ENCODE assay signal across 16 cellular contexts in the genomic region with DNA sequence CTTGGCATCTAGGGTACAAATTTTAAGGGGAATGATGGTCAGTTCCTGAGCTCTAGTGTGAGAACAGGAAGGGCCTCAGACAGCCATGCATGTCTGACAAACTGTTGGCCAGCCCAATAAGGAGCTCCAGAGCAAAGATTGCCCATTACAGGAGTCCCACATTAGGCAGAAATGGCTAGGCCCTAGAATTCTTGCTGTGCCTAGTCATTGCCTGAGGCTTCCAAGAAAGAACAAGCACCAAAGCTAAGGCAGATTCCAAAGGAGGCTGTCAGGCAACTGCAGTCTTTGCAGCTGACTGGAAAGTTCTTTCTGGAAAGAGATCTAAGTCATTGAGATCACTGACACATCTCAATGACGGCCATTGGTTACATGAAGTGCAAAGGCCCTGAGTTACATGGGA. TPM values are rescaled to one million over a fixed set of nuclear protein-coding genes. Genes with fewer than 3 reads are reported as not detected.
DNase-seq lines count a peak whose midpoint lies in the region; TF ChIP-seq lines count a peak whose summit lies in the region.
"Had no signal": no experiment of that assay in that cellular context is flagged by ENCODE, and none has a peak within 500 bp of the region (broad histone marks: within the 10 kb centered on the region; RNA-seq: fewer than 3 reads in every experiment).

No MANE protein-coding gene starts in this region.

- H3K4me1 ChIP-seq in osteoblast (ENCODE audit: insufficient read depth, low read length) (peaks cover 14% of the 10 kb centered on the region), right atrium auricular region (peaks cover 0 to 9% of the 10 kb centered on the region in 2 donors)
- H3K4me1 ChIP-seq: pancreas had no signal

- H3K79me2 ChIP-seq in osteoblast (ENCODE audit: insufficient read depth, low read length) = peaks cover 4% of the 10 kb centered on the region

- H3K36me3 Mint-ChIP-seq in activated CD4-positive, alpha-beta memory T cell treated with anti-CD3 and anti-CD28 coated beads, Interleukin-2, amount 10 ng/mL, durations not matched to agents 7 days and 5 days (ENCODE audit: low read depth) = peaks cover 6% of the 10 kb centered on the region

- H3K4me2 ChIP-seq in osteoblast (ENCODE audit: insufficient read depth, low read length) = no peak overlapping the region

- H3K27ac ChIP-seq in osteoblast (ENCODE audit: low read depth, low read length) (peak overlapping the region; percentile 94), right atrium auricular region (no peak overlapping the region)
- H3K27ac ChIP-seq: C4-2B, gastrocnemius medialis, pancreas had no signal

- no peak overlapping the region for H3K4me3 ChIP-seq in osteoblast (ENCODE audit: insufficient read depth, low read length)
- H3K4me3 ChIP-seq in right atrium auricular region = no peak overlapping the region
- H3K4me3 ChIP-seq: gastrocnemius medialis, pancreas had no signal

- no peaks in the 10 kb centered on the region for H3K9me3 ChIP-seq in osteoblast (ENCODE audit: low read depth, low read length)
- H3K9me3 ChIP-seq in right atrium auricular region = no peaks in the 10 kb centered on the region
- H3K9me3 ChIP-seq: gastrocnemius medialis, pancreas had no signal

- peaks cover 11% of the 10 kb centered on the region for H3K4me1 Mint-ChIP-seq in activated CD4-positive, alpha-beta memory T cell treated with anti-CD3 and anti-CD28 coated beads, Interleukin-2, amount 10 ng/mL, durations not matched to agents 7 days and 5 days

- POLR2A ChIA-PET in activated CD4-positive, alpha-beta memory T cell treated with anti-CD3 and anti-CD28 coated beads, Interleukin-2, amount 10 ng/mL, durations not matched to agents 7 days and 5 days (lab: Charles Lee) = interaction anchor here (1.1 to 1.6 kb wide), 3 partner anchors 13 to 21 kb away, joined by 3 to 14 read pairs (median 4); a partner anchor contains a TSS

- no peaks in the 10 kb centered on the region for H3K27me3 Mint-ChIP-seq in activated CD4-positive, alpha-beta memory T cell treated with anti-CD3 and anti-CD28 coated beads, Interleukin-2, amount 10 ng/mL, durations not matched to agents 7 days and 5 days
- H3K27me3 Mint-ChIP-seq: dendritic cell treated with granulocyte-macrophage colony-stimulating factor and Interleukin-4, amounts not matched to agents 40 ng/mL and 50 ng/mL, for 4 days had no signal

- H3K27me3 ChIP-seq in osteoblast (ENCODE audit: insufficient read depth, low read length) = no peaks in the 10 kb centered on the region
- no peaks in the 10 kb centered on the region for H3K27me3 ChIP-seq in right atrium auricular region
- H3K27me3 ChIP-seq: gastrocnemius medialis, pancreas had no signal

- no peaks in the 10 kb centered on the region for H4K20me1 ChIP-seq in osteoblast (ENCODE audit: insufficient read depth, low read length)

- no peak overlapping the region for H3K4me3 Mint-ChIP-seq in activated CD4-positive, alpha-beta memory T cell treated with anti-CD3 and anti-CD28 coated beads, Interleukin-2, amount 10 ng/mL, durations not matched to agents 7 days and 5 days
- H3K4me3 Mint-ChIP-seq: dendritic cell treated with granulocyte-macrophage colony-stimulating factor and Interleukin-4, amounts not matched to agents 40 ng/mL and 50 ng/mL, for 4 days had no signal

- CTCF ChIA-PET in activated CD4-positive, alpha-beta memory T cell treated with anti-CD3 and anti-CD28 coated beads, Interleukin-2, amount 10 ng/mL, durations not matched to agents 7 days and 5 days (lab: Charles Lee) = interaction anchor here (1.3 to 2.4 kb wide), 2 partner anchors 15 to 125 kb away, joined by 3 to 14 read pairs; a partner anchor contains a TSS

- H3K36me3 ChIP-seq in osteoblast (ENCODE audit: insufficient read depth, low read length) (no peaks in the 10 kb centered on the region), right atrium auricular region (no peaks in the 10 kb centered on the region)
- H3K36me3 ChIP-seq: gastrocnemius medialis, pancreas had no signal

- peak overlapping the region; percentile 30 for H2AFZ ChIP-seq in osteoblast (ENCODE audit: low read length)

- no peak overlapping the region for H3K27ac Mint-ChIP-seq in activated CD4-positive, alpha-beta memory T cell treated with anti-CD3 and anti-CD28 coated beads, Interleukin-2, amount 10 ng/mL, durations not matched to agents 7 days and 5 days
- H3K27ac Mint-ChIP-seq: dendritic cell treated with granulocyte-macrophage colony-stimulating factor and Interleukin-4, amounts not matched to agents 40 ng/mL and 50 ng/mL, for 4 days had no signal

- TF ChIP-seq CTCF in osteoblast (IDR thresholded peaks at IDR 0.05; ENCODE audit: extremely low read depth, low read depth, low read length) = no peak
- TF ChIP-seq CTCF in right atrium auricular region (IDR thresholded peaks at IDR 0.05) = no peak

- no peaks in the 10 kb centered on the region for H3K9me3 Mint-ChIP-seq in activated CD4-positive, alpha-beta memory T cell treated with anti-CD3 and anti-CD28 coated beads, Interleukin-2, amount 10 ng/mL, durations not matched to agents 7 days and 5 days
- H3K9me3 Mint-ChIP-seq: dendritic cell treated with granulocyte-macrophage colony-stimulating factor and Interleukin-4, amounts not matched to agents 40 ng/mL and 50 ng/mL, for 4 days had no signal

- DNase-seq in GM03348 (ENCODE audit: low spot score) (peak; percentile 67), RPMI7951 (ENCODE audit: low read depth) (peak; percentile 54), fibroblast of gingiva (ENCODE audit: low read depth) (peak; percentile 58), osteoblast (ENCODE audit: insufficient read length, low spot score, missing footprints) (peak; percentile 89), right atrium auricular region (ENCODE audit: low spot score) (no peak), NCI-H187 (lab: John Stamatoyannopoulos, UW) (no peak), 8988T (no peak)
- no peak for DNase-seq in activated CD4-positive, alpha-beta memory T cell treated with anti-CD3 and anti-CD28 coated beads, Interleukin-2, amount 10 ng/mL, durations not matched to agents 7 days and 5 days
- DNase-seq: gastrocnemius medialis, midbrain, NCI-H1048, NCI-H2171, pancreas, T-helper 9 cell had no signal

RNA-seq across cellular contexts. Expression of a gene that starts 3.9 kb away (rescaled TPM):
- 31.6 and 38.8 TPM in 2 replicates for total RNA-seq in RPMI7951 (2014; rRNA removed; shearing (Covaris generic))
- total RNA-seq in osteoblast (4.0 and 6.5 TPM in 2 replicates), right atrium auricular region (under 1 TPM; 0.31 to 0.52 TPM)
- total RNA-seq in activated CD4-positive, alpha-beta memory T cell treated with anti-CD3 and anti-CD28 coated beads, Interleukin-2, amount 10 ng/mL, durations not matched to agents 7 days and 5 days = 10 to 100 TPM; 40.4 to 40.8 TPM

RNA-seq across cellular contexts. Expression of a gene that starts 15.7 kb away (rescaled TPM):
- 137 and 168 TPM in 2 replicates for total RNA-seq in RPMI7951 (2014; rRNA removed; shearing (Covaris generic))
- total RNA-seq in osteoblast (111 and 119 TPM in 2 replicates), right atrium auricular region (10 to 100 TPM; 51.4 to 72.3 TPM)
- total RNA-seq in activated CD4-positive, alpha-beta memory T cell treated with anti-CD3 and anti-CD28 coated beads, Interleukin-2, amount 10 ng/mL, durations not matched to agents 7 days and 5 days = 100 to 1,000 TPM in 1 of 2 experiments, 10 to 100 TPM in 1; 99.3 to 106 TPM

Comparison
In these comparisons a context has a peak if more than half of its experiments do, and no peak if none do; other contexts are left out.
1. DNase-seq: peak in GM03348 (single experiment), RPMI7951 (single experiment), fibroblast of gingiva (single experiment) and osteoblast (single experiment); none in right atrium auricular region (single experiment), activated CD4-positive, alpha-beta memory T cell treated with anti-CD3 and anti-CD28 coated beads, Interleukin-2, amount 10 ng/mL, durations not matched to agents 7 days and 5 days (single experiment), NCI-H187 (0 of 2) and 8988T (single experiment).